In genomic region chr19:4065430-4066175, GRCh38 we compare ENCODE assay signal across 8 cellular contexts. TPM values are rescaled to one million over a fixed set of nuclear protein-coding genes. Genes with fewer than 3 reads are reported as not detected.
DNase-seq lines count a peak whose midpoint lies in the region; ATAC-seq, FAIRE-seq and TF ChIP-seq lines count a peak whose summit lies in the region.

No MANE protein-coding gene starts in this region.

- H3K27me3 ChIP-seq in adipocyte (replicated peaks; ENCODE audit: control insufficient read depth, insufficient read depth, low read length) = no peaks in the 10 kb centered on the region
- peaks cover 16% of the 10 kb centered on the region for H3K27me3 ChIP-seq in cardiac muscle cell

- H3K27ac ChIP-seq in cardiac muscle cell = peak overlapping the region; percentile 83

- peak; percentile 83 for ATAC-seq in HG02798 (IDR thresholded peaks at IDR 0.05; ENCODE audit: poor library complexity, unreplicated experiment)

- peaks cover 38% of the 10 kb centered on the region for H3K4me1 ChIP-seq in adipocyte (ENCODE audit: control insufficient read depth, insufficient read depth, low read length)
- H3K4me1 ChIP-seq in cardiac muscle cell (ENCODE audit: low read depth) = peaks cover 3% of the 10 kb centered on the region

- in situ Hi-C loops in GM13976 (cut with MboI; ENCODE audit: low sequenced_read_pairs, unreplicated experiment) = no loop called here

- TF ChIP-seq CTCF in GM13976 (IDR thresholded peaks at IDR 0.05; ENCODE audit: borderline replicate concordance, control extremely low read depth, extremely low read depth, insufficient read depth, missing control alignments) (no peak), cardiac muscle cell (IDR thresholded peaks at IDR 0.05; ENCODE audit: low read depth, low read length) (no peak)

- peaks cover 9% of the 10 kb centered on the region for H3K36me3 ChIP-seq in adipocyte (ENCODE audit: control insufficient read depth, insufficient read depth, low read length, severe bottlenecking)
- H3K36me3 ChIP-seq in cardiac muscle cell = no peaks in the 10 kb centered on the region

- no peak overlapping the region for H3K4me3 ChIP-seq in adipocyte (ENCODE audit: low read length)
- H3K4me3 ChIP-seq in cardiac muscle cell = peak overlapping the region; percentile 89

- DNase-seq in GM13976 (ENCODE audit: low spot score) (peak; percentile 100), NCI-H1436 (lab: John Stamatoyannopoulos, UW) (peak; percentile 95), SW480 (ENCODE audit: low spot score) (peak; percentile 95), adipocyte (ENCODE audit: low read depth) (peak; percentile 98), cardiac muscle cell (ENCODE audit: low read depth in 1 of 2, low spot score in 1 of 2) (peak; percentile 97 to 99), pulmonary artery endothelial cell (ENCODE audit: low read depth, low spot score) (peak; percentile 94), urothelium cell line (ENCODE audit: low spot score) (peak; percentile 97)

- FAIRE-seq in urothelium cell line (lab: Jason Lieb, UNC) = peak; percentile 44

- H3K9ac ChIP-seq in adipocyte (ENCODE audit: low read length) = no peak overlapping the region

- H3K9me3 ChIP-seq in adipocyte (ENCODE audit: control insufficient read depth, low read length) (no peaks in the 10 kb centered on the region), cardiac muscle cell (ENCODE audit: low read depth) (no peaks in the 10 kb centered on the region)

RNA-seq across cellular contexts. Expression of gene ZBTB7A, which starts 1.1 kb away (rescaled TPM):
- total RNA-seq in cardiac muscle cell (14.6 and 20.5 TPM in 2 replicates), pulmonary artery endothelial cell (12.5 and 12.9 TPM in 2 replicates)
- 17.2 and 18.6 TPM in 2 replicates for polyA plus RNA-seq in cardiac muscle cell

RNA-seq across cellular contexts. Expression of gene PIAS4, which starts 58.1 kb away (rescaled TPM):
- total RNA-seq in cardiac muscle cell (32.6 and 35.4 TPM in 2 replicates), pulmonary artery endothelial cell (26.5 and 49.2 TPM in 2 replicates)
- 9.6 and 11.3 TPM in 2 replicates for polyA plus RNA-seq in cardiac muscle cell

RNA-seq across cellular contexts. Expression of gene MAP2K2, which starts 58.3 kb away (rescaled TPM):
- 220 and 240 TPM in 2 replicates for total RNA-seq in cardiac muscle cell
- polyA plus RNA-seq in cardiac muscle cell = 217 and 219 TPM in 2 replicates
- total RNA-seq in pulmonary artery endothelial cell = 191 and 203 TPM in 2 replicates
